In the genomic region with DNA sequence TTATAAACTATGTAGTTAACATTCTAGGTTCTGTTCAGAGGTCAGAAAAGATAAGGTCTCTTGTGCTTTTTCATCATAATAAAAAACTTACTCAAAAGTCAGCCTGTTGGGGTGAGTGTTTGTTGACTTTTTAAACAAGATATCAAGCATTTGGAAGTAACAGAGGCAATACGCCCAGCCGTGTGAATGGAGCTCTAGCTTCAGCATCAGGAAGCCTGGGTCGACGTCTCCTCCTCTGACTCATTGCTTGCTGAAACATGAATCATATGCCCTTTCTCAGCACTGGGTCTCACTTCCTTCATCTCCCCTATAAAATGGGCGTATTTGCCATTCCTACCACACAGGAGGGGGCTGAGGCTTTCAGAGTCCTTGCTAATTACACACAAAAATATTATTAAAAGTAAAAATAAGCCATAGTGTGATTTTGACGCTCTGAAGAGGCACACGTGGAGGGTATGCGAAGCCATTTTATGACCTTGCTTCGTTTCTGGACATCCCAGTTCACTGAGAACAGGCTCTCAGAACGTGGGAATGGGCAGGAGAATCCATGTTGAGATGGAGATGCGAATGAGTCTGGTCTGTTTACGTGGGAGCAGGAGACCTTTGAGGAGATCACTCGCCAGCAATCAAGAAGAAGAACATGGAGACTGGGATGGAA, we compare ENCODE assay signal across 8 cellular contexts.
DNase-seq lines count a peak whose midpoint lies in the region; ATAC-seq and TF ChIP-seq lines count a peak whose summit lies in the region.

No MANE protein-coding gene starts in this region.

- CTCF ChIA-PET in AG04450 (lab: Charles Lee) (interaction anchor here (1.2 to 9.4 kb wide), 2 partner anchors 1208 to 1213 kb away, joined by 4 to 314 read pairs; no protein-coding TSS in a partner anchor), HEK293T (lab: Yijun Ruan, JAX) (interaction anchor here (0.7 to 1.2 kb wide), 3 partner anchors 168 to 1211 kb away, joined by 3 read pairs; no protein-coding TSS in a partner anchor)

- TF ChIP-seq CTCF in AG04450 (IDR thresholded peaks at IDR 0.05; ENCODE audit: low read depth, low read length), result no peak
- TF ChIP-seq CTCF in brain microvascular endothelial cell (IDR thresholded peaks at IDR 0.05; ENCODE audit: low read depth, low read length, missing control alignments), result no peak
- TF ChIP-seq CTCF in lung (IDR thresholded peaks at IDR 0.05; ENCODE audit: control extremely low read depth, extremely low read depth), result no peak

- H3K36me3 ChIP-seq in brain microvascular endothelial cell (replicated peaks) (no peaks in the 10 kb centered on the region), lung (ENCODE audit: control insufficient read depth in 2 of 2, insufficient read depth in 2 of 2, low read length in 2 of 2) (no peaks in the 10 kb centered on the region), subcutaneous abdominal adipose tissue (ENCODE audit: control insufficient read depth in 5 of 5, insufficient read depth in 5 of 5, low read length in 5 of 5) (no peaks in the 10 kb centered on the region)

- peak overlapping the region in 2 of 5 donors; percentile 11 to 44 for H3K9ac ChIP-seq in subcutaneous abdominal adipose tissue (ENCODE audit: low read length in 5 of 5)

- peak; percentile 92 for DNase-seq in AG04450 (ENCODE audit: low read depth, low spot score)
- DNase-seq in NOMO-1 (lab: John Stamatoyannopoulos, UW; ENCODE audit: unreplicated experiment in 2 of 2), result peak; percentile 80 to 93
- DNase-seq in brain microvascular endothelial cell, result peak; percentile 99
- DNase-seq in lung (ENCODE audit: low spot score), result peak; percentile 71
- no peak for DNase-seq in HEK293T (ENCODE audit: extremely low spot score)
- no peak for DNase-seq in NCI-H1105 (lab: John Stamatoyannopoulos, UW)
- no peak for DNase-seq in midbrain (lab: John Stamatoyannopoulos, UW)

- 62 to 74% methylated on average over 13 of the region's 13 CpGs for WGBS in lung, 2 donors

- in situ Hi-C loops in brain microvascular endothelial cell (cut with HindIII; ENCODE audit: low pct_ligation_motif_present, low sequenced_read_pairs), result loop anchor here (5.0 kb wide), 1 partner anchor 1209 kb away; no protein-coding TSS in a partner anchor

- ATAC-seq in lung (ENCODE audit: insufficient read depth, low FRiP score), result peak; percentile 55

- peaks cover 13 to 21% of the 10 kb centered on the region in 2 donors for H3K4me1 ChIP-seq in lung (ENCODE audit: control insufficient read depth in 2 of 2, insufficient read depth in 2 of 2, low read length in 2 of 2)
- peaks cover 11 to 52% (median 49%) of the 10 kb centered on the region in 5 donors for H3K4me1 ChIP-seq in subcutaneous abdominal adipose tissue (ENCODE audit: control insufficient read depth in 5 of 5, insufficient read depth in 5 of 5, low read length in 5 of 5)

- no peak overlapping the region for H3K4me3 ChIP-seq in AG04450 (ENCODE audit: low read depth, low read length)
- no peak overlapping the region for H3K4me3 ChIP-seq in brain microvascular endothelial cell (ENCODE audit: low read depth, low read length)
- no peak overlapping the region for H3K4me3 ChIP-seq in lung
- H3K4me3 ChIP-seq in subcutaneous abdominal adipose tissue (ENCODE audit: low read depth in 1 of 5, low read length in 5 of 5), result no peak overlapping the region

- H3K27ac ChIP-seq in AG04450 (ENCODE audit: low read depth, low read length), result peak overlapping the region; percentile 75
- peak overlapping the region; percentile 97 for H3K27ac ChIP-seq in brain microvascular endothelial cell
- H3K27ac ChIP-seq in lung (ENCODE audit: low read depth in 1 of 2, low read length in 1 of 2), result peak overlapping the region; percentile 70 to 84
- H3K27ac ChIP-seq in subcutaneous abdominal adipose tissue (ENCODE audit: low read depth, low read length), result peak overlapping the region; percentile 93

- no peaks in the 10 kb centered on the region for H3K9me3 ChIP-seq in AG04450 (ENCODE audit: control insufficient read depth, insufficient read depth, low read length)
- H3K9me3 ChIP-seq in lung (ENCODE audit: control insufficient read depth in 2 of 2, insufficient read depth in 1 of 2, low read length in 1 of 2), result no peaks in the 10 kb centered on the region
- H3K9me3 ChIP-seq in subcutaneous abdominal adipose tissue (ENCODE audit: control insufficient read depth in 5 of 5, low read length in 5 of 5), result no peaks in the 10 kb centered on the region

- H3K27me3 ChIP-seq in AG04450 (ENCODE audit: control insufficient read depth, insufficient read depth, low read length), result no peaks in the 10 kb centered on the region
- H3K27me3 ChIP-seq in brain microvascular endothelial cell (replicated peaks), result no peaks in the 10 kb centered on the region
- H3K27me3 ChIP-seq in lung (ENCODE audit: control insufficient read depth, insufficient read depth), result no peaks in the 10 kb centered on the region
- H3K27me3 ChIP-seq in subcutaneous abdominal adipose tissue (ENCODE audit: control insufficient read depth in 5 of 5, insufficient read depth in 4 of 5, low read length in 5 of 5), result no peaks in the 10 kb centered on the region

- POLR2A ChIA-PET in AG04450 (lab: Yijun Ruan, JAX) (interaction anchor here (0.5 to 1.4 kb wide), 5 partner anchors 139 to 1213 kb away, joined by 3 to 12 read pairs (median 4); a partner anchor contains a TSS), HEK293T (lab: Yijun Ruan, JAX) (no interaction called here)

TF ChIP-seq in HEK293T, 16 proteins besides CTCF, POLR2A, EP300 and RAD21:
- TF ChIP-seq ZNF384 (IDR thresholded peaks at IDR 0.05) (no peak), SUZ12 (IDR thresholded peaks at IDR 0.05) (no peak), L3MBTL2 (conservative IDR thresholded peaks at IDR 0.05) (no peak), NFRKB (IDR thresholded peaks at IDR 0.05) (no peak), ELF4 (IDR thresholded peaks at IDR 0.05) (no peak), CTBP1 (IDR thresholded peaks at IDR 0.05; ENCODE audit: borderline replicate concordance) (no peak), FOXA1 (IDR thresholded peaks at IDR 0.05) (no peak), LEF1 (IDR thresholded peaks at IDR 0.05; ENCODE audit: borderline replicate concordance) (no peak), FOXM1 (IDR thresholded peaks at IDR 0.05; ENCODE audit: borderline replicate concordance) (no peak)
TF ChIP-seq in HEK293T: peak in this region for 0.

Comparison
In these comparisons a context has a peak if more than half of its experiments do, and no peak if none do; other contexts are left out.
1. DNase-seq: peak in AG04450 (single experiment), NOMO-1 (2 of 2), brain microvascular endothelial cell (single experiment) and lung (single experiment); none in HEK293T (single experiment), NCI-H1105 (single experiment) and midbrain (single experiment).
2. Peak in every context shown above with its lines, with median percentiles within 50 percentile points of each other: H3K27ac ChIP-seq.